ENCODE assay signal across 8 cellular contexts in genomic region chr5:32443541-32444190, GRCh38. TPM values are rescaled to one million over a fixed set of nuclear protein-coding genes. Genes with fewer than 3 reads are reported as not detected.
DNase-seq lines count a peak whose midpoint lies in the region; ATAC-seq and TF ChIP-seq lines count a peak whose summit lies in the region.

No MANE protein-coding gene starts in this region.

- peaks cover 7% of the 10 kb centered on the region for H3K9me1 ChIP-seq in IMR-90 (ENCODE audit: insufficient read depth, low read length)

- no peak for TF ChIP-seq POLR2A in IMR-90 (IDR thresholded peaks at IDR 0.05; ENCODE audit: low read depth, low read length)

- peak overlapping the region; percentile 94 for H3K27ac ChIP-seq in IMR-90 (ENCODE audit: insufficient read depth, low read length)
- peak overlapping the region; percentile 89 for H3K27ac ChIP-seq in VCaP
- peak overlapping the region; percentile 86 for H3K27ac ChIP-seq in caudate nucleus (ENCODE audit: low read depth, low read length)

- peak overlapping the region; percentile 96 for H3K23ac ChIP-seq in IMR-90 (ENCODE audit: low read depth, low read length)

- H3K79me1 ChIP-seq in IMR-90 (ENCODE audit: low read depth in 1 of 2, low read length in 2 of 2) = peaks cover 3 to 29% of the 10 kb centered on the region in 2 experiments

- H4K20me1 ChIP-seq in IMR-90 (ENCODE audit: insufficient read depth, low read length) = peaks cover 40% of the 10 kb centered on the region

- no peak for TF ChIP-seq RAD21 in IMR-90 (IDR thresholded peaks at IDR 0.05; ENCODE audit: low read length)

- H3K4me3 ChIP-seq in IMR-90 (ENCODE audit: insufficient read depth, low read depth, low read length) (peak overlapping the region; percentile 83), kidney epithelial cell (ENCODE audit: low read depth, low read length) (peak overlapping the region; percentile 70)

- in situ Hi-C loops in IMR-90 (cut with MboI; ENCODE audit: low sequenced_read_pairs) = no loop called here

- H4K5ac ChIP-seq in IMR-90 (ENCODE audit: low read depth, low read length) = peak overlapping the region; percentile 83

- peak overlapping the region; percentile 77 for H2AK5ac ChIP-seq in IMR-90 (ENCODE audit: low read depth, low read length)

- peaks cover 2% of the 10 kb centered on the region for H3K4me1 ChIP-seq in IMR-90 (ENCODE audit: control insufficient read depth, insufficient read depth, low read length)

- DNase-seq in ELR (ENCODE audit: low read depth) (peak; percentile 61), IMR-90 (peak; percentile 25), caudate nucleus (lab: John Stamatoyannopoulos, UW) (peak in 41 of 61 donors; percentile 11 to 77 (median 48)), kidney epithelial cell (ENCODE audit: low read depth) (no peak), SKM-1 treated with dmso at 0.1 percent for 144 hours (lab: John Stamatoyannopoulos, UW; ENCODE audit: unreplicated experiment) (no peak)
- peak; percentile 3 to 12 for DNase-seq in stimulated activated CD4-positive, alpha-beta T cell treated with anti-CD3 and anti-CD28 coated beads, Interleukin-1b, Interleukin-23, amount 100 ng/mL, for 1 hour (ENCODE audit: low read depth in 2 of 2)

- H3K14ac ChIP-seq in IMR-90 (replicated peaks; ENCODE audit: low read depth, low read length) = peak overlapping the region; percentile 27

- H2BK5ac ChIP-seq in IMR-90 (ENCODE audit: low read depth, low read length, poor library complexity, severe bottlenecking) = peak overlapping the region; percentile 93

- ATAC-seq in GM21529 (IDR thresholded peaks at IDR 0.05; ENCODE audit: unreplicated experiment) (peak; percentile 42), IMR-90 (ENCODE audit: low read depth) (peak; percentile 70)

- TF ChIP-seq CTCF in IMR-90 (conservative IDR thresholded peaks at IDR 0.05; ENCODE audit: low read depth, low read length) (no peak), VCaP (conservative IDR thresholded peaks at IDR 0.05) (no peak), kidney epithelial cell (IDR thresholded peaks at IDR 0.05; ENCODE audit: insufficient read depth, low read length, poor library complexity, severe bottlenecking) (no peak)

- peak overlapping the region; percentile 12; the same call in 1 of the 2 replicates for H2BK120ac ChIP-seq in IMR-90 (ENCODE audit: low read depth, low read length)

- H3K36me3 ChIP-seq in IMR-90 (ENCODE audit: control insufficient read depth, insufficient read depth, low read length) (peaks cover 2% of the 10 kb centered on the region; the same call in 1 of the 2 replicates), kidney epithelial cell (ENCODE audit: control insufficient read depth, insufficient read depth, low read length) (no peaks in the 10 kb centered on the region)

- H2BK20ac ChIP-seq in IMR-90 (ENCODE audit: low read depth, low read length) = no peak overlapping the region

- H3K56ac ChIP-seq in IMR-90 (ENCODE audit: extremely low read depth, insufficient read depth, low read length) = peak overlapping the region; percentile 77

- H3K4ac ChIP-seq in IMR-90 (ENCODE audit: low read depth, low read length) = peak overlapping the region; percentile 88

- peak overlapping the region; percentile 92 for H3K9ac ChIP-seq in IMR-90 (ENCODE audit: low read depth, low read length)

- peak overlapping the region; percentile 92 for H3K4me2 ChIP-seq in IMR-90 (ENCODE audit: low read depth, low read length)

- no peaks in the 10 kb centered on the region for H3K27me3 ChIP-seq in IMR-90 (ENCODE audit: control insufficient read depth, insufficient read depth, low read length)
- H3K27me3 ChIP-seq in kidney epithelial cell (ENCODE audit: control insufficient read depth, insufficient read depth, low read length) = no peaks in the 10 kb centered on the region

- BruUV-seq in IMR-90 (replicated peaks; lab: Mats Ljungman, UMichigan) = no TSS peak

- intact Hi-C loops in IMR-90 (cut with micrococcal nuclease) = no loop called here

- peak overlapping the region; percentile 76 to 83; a peak in 3 of 4 replicates for H4K8ac ChIP-seq in IMR-90 (ENCODE audit: low read depth in 2 of 2, low read length in 2 of 2)

- peak overlapping the region; percentile 67 for H4K91ac ChIP-seq in IMR-90 (ENCODE audit: insufficient read depth, low read depth, low read length)

- POLR2A ChIA-PET in IMR-90 (lab: Charles Lee; ENCODE audit: unreplicated experiment) = no interaction called here

- no peak overlapping the region for H2BK15ac ChIP-seq in IMR-90 (ENCODE audit: low read depth, low read length)

- CTCF ChIA-PET in IMR-90 (lab: Yijun Ruan, JAX) = no interaction called here

- H2AFZ ChIP-seq in IMR-90 (replicated peaks; ENCODE audit: low read length, poor library complexity) = peak overlapping the region; percentile 93

- H3K9me3 ChIP-seq in IMR-90 (ENCODE audit: control insufficient read depth, insufficient read depth, low read length) = no peaks in the 10 kb centered on the region

- WGBS in IMR-90 (ENCODE audit: extremely low coverage in 2 of 2, insufficient read length in 1 of 2), 2 experiments = 1% methylated on average over 15 of the region's 61 CpGs; no CpG with 5 or more reads in 1 of the 2 experiments

- dilution Hi-C loops in IMR-90 (cut with HindIII; ENCODE audit: low sequenced_read_pairs, unreplicated experiment) = no loop called here

- peak overlapping the region; percentile 71 for H3K18ac ChIP-seq in IMR-90 (ENCODE audit: low read depth, low read length)

- H2AK9ac ChIP-seq in IMR-90 (replicated peaks; ENCODE audit: low read depth, low read length, poor library complexity) = peak overlapping the region; percentile 99

TF ChIP-seq in IMR-90, 13 proteins besides CTCF, POLR2A, EP300 and RAD21:
- TF ChIP-seq MAFK (IDR thresholded peaks at IDR 0.05; ENCODE audit: low read depth, low read length) (no peak), RCOR1 (IDR thresholded peaks at IDR 0.05; ENCODE audit: insufficient replicate concordance, low read length) (no peak), MXI1 (IDR thresholded peaks at IDR 0.05; ENCODE audit: borderline replicate concordance, low read depth, low read length) (0 out of 2 replicates have a peak, but pooled peaks have one; percentile 10), MAZ (IDR thresholded peaks at IDR 0.05; ENCODE audit: borderline replicate concordance, low read depth, low read length) (peak; percentile 55; the same call in 1 of the 2 replicates), NFE2L2 (IDR thresholded peaks at IDR 0.05; ENCODE audit: low read depth, low read length) (no peak), RFX5 (IDR thresholded peaks at IDR 0.05; ENCODE audit: low read depth, low read length) (no peak), BHLHE40 (IDR thresholded peaks at IDR 0.05; ENCODE audit: low read depth, low read length) (peak; percentile 24; the same call in 1 of the 2 replicates)
TF ChIP-seq in IMR-90: peak in this region for 3.

RNA-seq across cellular contexts. Expression of gene ZFR, which starts 0.9 kb away (rescaled TPM):
- total RNA-seq in IMR-90 (2012; rRNA removed) = 81.4 and 88.0 TPM in 2 replicates
- 30.4 and 31.1 TPM in 2 replicates for polyA plus RNA-seq in IMR-90 (2012; rRNA removed)
- polyA plus RNA-seq in IMR-90 (2012; cell fraction: cytosol; rRNA removed) = 10.0 and 28.3 TPM in 2 replicates
- polyA plus RNA-seq in IMR-90 (2012; cell fraction: nucleus; rRNA removed; ENCODE audit: low replicate concordance) = 29.8 and 43.0 TPM in 2 replicates
- 73.0 and 76.3 TPM in 2 replicates for total RNA-seq in kidney epithelial cell

Comparison
In these comparisons a context has a peak if more than half of its experiments do, and no peak if none do; other contexts are left out.
1. DNase-seq: peak in ELR (single experiment), IMR-90 (single experiment), caudate nucleus (41 of 61) and stimulated activated CD4-positive, alpha-beta T cell treated with anti-CD3 and anti-CD28 coated beads, Interleukin-1b, Interleukin-23, amount 100 ng/mL, for 1 hour (2 of 2); none in kidney epithelial cell (single experiment) and SKM-1 treated with dmso at 0.1 percent for 144 hours (single experiment).
2. Peak in every context shown above with its lines, with median percentiles within 50 percentile points of each other: H3K27ac ChIP-seq.